Comparison of ENCODE assay signal across 8 cellular contexts in genomic region chr2:237673130-237673921, GRCh38. TPM values are rescaled to one million over a fixed set of nuclear protein-coding genes. Genes with fewer than 3 reads are reported as not detected.
A peak's percentile ranks its signal among the peaks of the same experiment; 100 is the strongest.
DNase-seq lines count a peak whose midpoint lies in the region; ATAC-seq, FAIRE-seq and TF ChIP-seq lines count a peak whose summit lies in the region.

No MANE protein-coding gene starts in this region.

- peak overlapping the region; percentile 87 to 95 (median 93) for H3K4me3 Mint-ChIP-seq in CD4-positive, CD25-positive, alpha-beta regulatory T cell

- peaks cover 8 to 44% (median 37%) of the 10 kb centered on the region in 4 donors for H3K4me1 Mint-ChIP-seq in CD4-positive, CD25-positive, alpha-beta regulatory T cell

- peak; percentile 85 to 91 (median 89) for DNase-seq in CD4-positive, CD25-positive, alpha-beta regulatory T cell
- DNase-seq in H7 (peak; percentile 86), NCI-H2107 (lab: John Stamatoyannopoulos, UW) (peak; percentile 60), bronchial epithelial cell (ENCODE audit: low read depth) (peak; percentile 79), left lobe of liver (ENCODE audit: low spot score) (no peak), AG08396 (ENCODE audit: low spot score) (no peak)
- DNase-seq in stimulated activated CD4-positive, alpha-beta T cell treated with anti-CD3 and anti-CD28 coated beads, Interleukin-4, amount 100 ng/mL, for 1 hour: peak; percentile 92

- H3K4me3 ChIP-seq in CD4-positive, CD25-positive, alpha-beta regulatory T cell (ENCODE audit: low read depth, low read length): peak overlapping the region; percentile 81
- H3K4me3 ChIP-seq in H7 (ENCODE audit: insufficient read depth, low read depth, low read length) (no peak overlapping the region), WI38 (ENCODE audit: low read depth, low read length) (no peak overlapping the region), bronchial epithelial cell (ENCODE audit: low read depth, low read length) (peak overlapping the region; percentile 27)

- FAIRE-seq in bronchial epithelial cell (lab: Jason Lieb, UNC): no peak

- peaks cover 10% of the 10 kb centered on the region for H3K27me3 Mint-ChIP-seq in CD4-positive, CD25-positive, alpha-beta regulatory T cell

- no peaks in the 10 kb centered on the region for H3K36me3 Mint-ChIP-seq in CD4-positive, CD25-positive, alpha-beta regulatory T cell

- peak overlapping the region; percentile 99 for H3K27ac Mint-ChIP-seq in CD4-positive, CD25-positive, alpha-beta regulatory T cell

- H3K36me3 ChIP-seq in CD4-positive, CD25-positive, alpha-beta regulatory T cell (ENCODE audit: control insufficient read depth, insufficient read depth, low read length): no peaks in the 10 kb centered on the region
- H3K36me3 ChIP-seq in H7 (replicated peaks; ENCODE audit: control insufficient read depth, insufficient read depth, low read length) (no peaks in the 10 kb centered on the region), bronchial epithelial cell (ENCODE audit: control insufficient read depth, insufficient read depth, low read length) (no peaks in the 10 kb centered on the region)

- TF ChIP-seq CTCF in WI38 (IDR thresholded peaks at IDR 0.05; ENCODE audit: low read depth, low read length) (peak; percentile 62), bronchial epithelial cell (IDR thresholded peaks at IDR 0.05; ENCODE audit: insufficient read depth, low read length, severe bottlenecking) (peak; percentile 73)

- H3K9me3 ChIP-seq in CD4-positive, CD25-positive, alpha-beta regulatory T cell (ENCODE audit: control insufficient read depth in 2 of 2, low read length in 2 of 2): no peaks in the 10 kb centered on the region

- peaks cover 0 to 1% (median 0%) of the 10 kb centered on the region in 7 donors for H3K9me3 Mint-ChIP-seq in CD4-positive, CD25-positive, alpha-beta regulatory T cell

- ATAC-seq in CD4-positive, CD25-positive, alpha-beta regulatory T cell (ENCODE audit: low read depth in 2 of 2): peak; percentile 77 to 78
- peak; percentile 33 for ATAC-seq in left lobe of liver

- no peaks in the 10 kb centered on the region for H3K27me3 ChIP-seq in CD4-positive, CD25-positive, alpha-beta regulatory T cell (ENCODE audit: control insufficient read depth, insufficient read depth, low read length)
- no peaks in the 10 kb centered on the region for H3K27me3 ChIP-seq in H7 (ENCODE audit: control insufficient read depth, insufficient read depth, low read length)
- H3K27me3 ChIP-seq in bronchial epithelial cell (ENCODE audit: control insufficient read depth, insufficient read depth, low read length): no peaks in the 10 kb centered on the region

- H3K4me1 ChIP-seq in CD4-positive, CD25-positive, alpha-beta regulatory T cell (ENCODE audit: control insufficient read depth, insufficient read depth, low read length, poor library complexity, severe bottlenecking): peaks cover 32% of the 10 kb centered on the region

- peak overlapping the region; percentile 97 for H3K27ac ChIP-seq in CD4-positive, CD25-positive, alpha-beta regulatory T cell (ENCODE audit: insufficient read depth, low read length, poor library complexity, severe bottlenecking)

RNA-seq across cellular contexts. Expression of gene LRRFIP1, which starts 45.9 kb away (rescaled TPM):
- 183 TPM for total RNA-seq in CD4-positive, CD25-positive, alpha-beta regulatory T cell
- polyA plus RNA-seq in CD4-positive, CD25-positive, alpha-beta regulatory T cell: 100 to 1,000 TPM in 1 of 4 donors, 10 to 100 TPM in 3; 69.4 to 107 (median 77.1) TPM
- total RNA-seq in H7 (2014; rRNA removed; shearing (Covaris generic)): 49.9 and 101 TPM in 2 replicates
- total RNA-seq in bronchial epithelial cell (115 and 183 TPM in 2 replicates), left lobe of liver (33.6 TPM)

Comparison
In these comparisons a context has a peak if more than half of its experiments do, and no peak if none do; other contexts are left out.
1. DNase-seq: peak in CD4-positive, CD25-positive, alpha-beta regulatory T cell (3 of 3), H7 (single experiment), NCI-H2107 (single experiment), bronchial epithelial cell (single experiment) and stimulated activated CD4-positive, alpha-beta T cell treated with anti-CD3 and anti-CD28 coated beads, Interleukin-4, amount 100 ng/mL, for 1 hour (single experiment); none in left lobe of liver (single experiment) and AG08396 (single experiment).
2. H3K4me3 ChIP-seq: peak in CD4-positive, CD25-positive, alpha-beta regulatory T cell (single experiment) and bronchial epithelial cell (single experiment); none in H7 (single experiment) and WI38 (single experiment).